Comparison of ENCODE assay signal across 8 cellular contexts in the genomic region with DNA sequence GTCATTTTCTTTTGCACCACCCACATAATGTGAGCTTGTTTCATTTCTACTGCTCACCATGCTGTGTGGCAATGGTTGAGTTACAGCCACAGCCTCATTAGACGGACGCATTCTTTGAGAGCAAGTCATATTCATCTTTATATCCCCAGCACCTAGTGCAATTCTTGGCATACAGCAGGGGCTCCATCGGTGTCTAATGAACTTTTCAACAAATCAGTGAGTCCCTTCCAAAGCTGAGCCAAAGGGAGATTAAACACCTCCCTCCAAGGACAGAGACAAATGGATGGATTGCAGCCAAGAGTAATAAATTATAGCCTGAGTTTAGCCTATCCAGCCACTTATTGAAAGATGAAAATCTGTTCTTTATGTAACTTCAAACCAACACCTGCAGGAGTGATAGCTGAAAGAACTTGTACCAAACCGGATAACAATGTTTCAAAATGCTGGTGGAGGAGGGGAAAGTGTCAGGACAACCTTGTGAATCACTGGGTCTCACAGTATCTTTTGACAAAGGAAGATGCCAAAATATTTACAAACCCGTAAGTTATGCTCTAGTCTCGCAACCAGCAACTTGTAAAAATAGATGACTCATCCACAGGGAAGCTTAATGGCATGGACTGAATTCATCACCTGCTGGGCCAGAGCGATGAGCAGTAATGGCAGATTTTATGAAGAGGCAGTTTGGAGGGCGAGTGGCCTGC.
DNase-seq lines count a peak whose midpoint lies in the region; ATAC-seq and TF ChIP-seq lines count a peak whose summit lies in the region.

No MANE protein-coding gene starts in this region.

- H3K4me3 ChIP-seq in astrocyte of the cerebellum (ENCODE audit: low read depth, low read length) (no peak overlapping the region), muscle layer of colon (ENCODE audit: low read depth in 1 of 2, low read length in 2 of 2) (no peak overlapping the region)

- ATAC-seq in GM18519 (IDR thresholded peaks at IDR 0.05; ENCODE audit: low FRiP score, unreplicated experiment) (no peak), HG03108 (IDR thresholded peaks at IDR 0.05; ENCODE audit: unreplicated experiment) (no peak), Right ventricle myocardium superior (ENCODE audit: poor library complexity) (no peak)

- H3K4me1 ChIP-seq in muscle layer of colon (ENCODE audit: insufficient read depth, low read length), result peaks cover 28% of the 10 kb centered on the region

- H3K27me3 ChIP-seq in muscle layer of colon (ENCODE audit: control insufficient read depth in 1 of 2, insufficient read depth in 2 of 2, low read length in 2 of 2), result no peaks in the 10 kb centered on the region

- no peak overlapping the region for H3K9ac ChIP-seq in muscle layer of colon (ENCODE audit: low read length)

- DNase-seq in DMS153 (lab: John Stamatoyannopoulos, UW) (peak; percentile 85), NCI-H2081 treated with DMSO at 0.1 percent for 48 hours (lab: John Stamatoyannopoulos, UW) (peak; percentile 16), astrocyte of the cerebellum (ENCODE audit: low read depth) (peak; percentile 82), Right ventricle myocardium superior (no peak)
- DNase-seq in stimulated activated CD4-positive, alpha-beta T cell treated with anti-CD3 and anti-CD28 coated beads, Interleukin-15, amount 100 ng/mL, for 24 hours, result no peak

- no peak for TF ChIP-seq CTCF in astrocyte of the cerebellum (IDR thresholded peaks at IDR 0.05; ENCODE audit: low read depth, low read length, missing control alignments)

- in situ Hi-C loops in astrocyte of the cerebellum (cut with HindIII; ENCODE audit: low sequenced_read_pairs), result no loop called here

- H3K9me3 ChIP-seq in muscle layer of colon (ENCODE audit: low read length), result no peaks in the 10 kb centered on the region

- no peaks in the 10 kb centered on the region for H3K36me3 ChIP-seq in muscle layer of colon (ENCODE audit: insufficient read depth, low read length)

- peak overlapping the region; percentile 8 for H3K27ac ChIP-seq in muscle layer of colon (ENCODE audit: low read depth, low read length)

- intact Hi-C loops in Right ventricle myocardium superior (cut with DNase I), result no loop called here

Comparison
In these comparisons a context has a peak if more than half of its experiments do, and no peak if none do; other contexts are left out.
1. DNase-seq: peak in DMS153 (single experiment), NCI-H2081 treated with DMSO at 0.1 percent for 48 hours (single experiment) and astrocyte of the cerebellum (single experiment); none in stimulated activated CD4-positive, alpha-beta T cell treated with anti-CD3 and anti-CD28 coated beads, Interleukin-15, amount 100 ng/mL, for 24 hours (single experiment) and Right ventricle myocardium superior (single experiment).